Comparison of ENCODE assay signal across 8 cellular contexts in the genomic region with DNA sequence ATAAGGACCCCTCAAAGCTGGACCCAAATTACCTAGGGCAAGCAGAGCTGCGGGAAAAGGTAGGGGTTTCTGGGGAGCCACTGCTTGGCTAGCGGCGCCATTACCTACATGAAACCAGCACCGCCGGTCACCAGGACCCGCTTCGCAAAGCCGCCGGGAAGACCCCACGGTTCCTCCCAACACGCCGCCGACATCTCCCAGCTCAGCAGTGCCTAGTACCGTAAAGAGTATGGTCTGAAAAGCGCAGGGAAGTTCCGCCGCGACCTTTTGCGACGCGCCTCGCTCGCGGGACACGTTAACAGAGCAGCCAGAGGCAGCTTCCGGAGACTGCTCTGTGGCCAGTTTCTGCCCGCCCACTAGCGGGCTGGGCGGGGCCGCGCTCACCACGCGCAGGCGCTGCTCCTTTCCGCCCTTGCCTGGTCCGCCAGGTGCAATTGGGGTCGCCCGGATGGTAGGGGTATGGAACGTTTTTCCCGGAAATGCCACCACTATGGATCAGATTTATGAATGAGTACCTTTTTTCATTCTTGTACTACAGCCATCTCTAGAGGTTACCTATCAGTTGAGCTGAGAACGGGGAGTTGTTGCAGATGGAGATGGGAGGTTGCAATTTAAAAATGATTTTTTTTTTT. TPM values are rescaled to one million over a fixed set of nuclear protein-coding genes. Genes with fewer than 3 reads are reported as not detected.
DNase-seq lines count a peak whose midpoint lies in the region; ATAC-seq and TF ChIP-seq lines count a peak whose summit lies in the region.

A gene with protein sequence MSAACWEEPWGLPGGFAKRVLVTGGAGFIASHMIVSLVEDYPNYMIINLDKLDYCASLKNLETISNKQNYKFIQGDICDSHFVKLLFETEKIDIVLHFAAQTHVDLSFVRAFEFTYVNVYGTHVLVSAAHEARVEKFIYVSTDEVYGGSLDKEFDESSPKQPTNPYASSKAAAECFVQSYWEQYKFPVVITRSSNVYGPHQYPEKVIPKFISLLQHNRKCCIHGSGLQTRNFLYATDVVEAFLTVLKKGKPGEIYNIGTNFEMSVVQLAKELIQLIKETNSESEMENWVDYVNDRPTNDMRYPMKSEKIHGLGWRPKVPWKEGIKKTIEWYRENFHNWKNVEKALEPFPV (minus strand): TSS at position 210 of the 632 bp plus-strand sequence. CDS start 16 bp downstream, at position 194.

- H3K4me1 ChIP-seq in left ventricle myocardium inferior: peaks cover 34% of the 10 kb centered on the region
- peaks cover 19% of the 10 kb centered on the region for H3K4me1 ChIP-seq in upper lobe of right lung

- H3K27ac Mint-ChIP-seq in T-helper 17 cell (peak within 1 kb of the TSS; percentile 97), progenitor cell of endocrine pancreas (peak within 1 kb of the TSS; percentile 94)

- H3K9me3 ChIP-seq in T-helper 17 cell (ENCODE audit: control insufficient read depth, low read length, poor library complexity, severe bottlenecking): no peaks in the 10 kb centered on the region
- no peaks in the 10 kb centered on the region for H3K9me3 ChIP-seq in left ventricle myocardium inferior (replicated peaks)
- H3K9me3 ChIP-seq in upper lobe of right lung: no peaks in the 10 kb centered on the region

- H3K36me3 ChIP-seq in left ventricle myocardium inferior: peaks cover 22% of the 10 kb centered on the region
- H3K36me3 ChIP-seq in upper lobe of right lung: peaks cover 22% of the 10 kb centered on the region

- ATAC-seq in GM18499 (IDR thresholded peaks at IDR 0.05; ENCODE audit: insufficient read depth, unreplicated experiment): peak; percentile 85
- ATAC-seq in HG02938 (IDR thresholded peaks at IDR 0.05; ENCODE audit: unreplicated experiment): peak; percentile 93
- ATAC-seq in T-helper 17 cell: peak; percentile 98
- peak; percentile 100 for ATAC-seq in upper lobe of right lung

- H3K27me3 Mint-ChIP-seq in T-helper 17 cell (no peaks in the 10 kb centered on the region), progenitor cell of endocrine pancreas (no peaks in the 10 kb centered on the region)

- no peaks in the 10 kb centered on the region for H3K27me3 ChIP-seq in left ventricle myocardium inferior (ENCODE audit: low read depth)
- H3K27me3 ChIP-seq in upper lobe of right lung: no peaks in the 10 kb centered on the region

- intact Hi-C loops in left ventricle myocardium inferior (cut with micrococcal nuclease) (no loop called here), upper lobe of right lung (cut with DNase I) (no loop called here)

- peaks cover 12% of the 10 kb centered on the region for H3K9me3 Mint-ChIP-seq in progenitor cell of endocrine pancreas (ENCODE audit: low read depth)

- DNase-seq in NCI-H187 (lab: John Stamatoyannopoulos, UW) (peak; percentile 93 to 98), T-helper 17 cell (peak; percentile 71 to 82 (median 77)), amniotic stem cell (lab: John Stamatoyannopoulos, UW) (peak; percentile 72), left ventricle myocardium inferior (peak; percentile 92), progenitor cell of endocrine pancreas (ENCODE audit: low spot score, unreplicated experiment) (peak; percentile 81), upper lobe of right lung (peak; percentile 96)

- peak within 1 kb of the TSS; percentile 98 for H3K4me3 Mint-ChIP-seq in T-helper 17 cell
- H3K4me3 Mint-ChIP-seq in progenitor cell of endocrine pancreas (ENCODE audit: low read depth): peak within 1 kb of the TSS; percentile 97

- peaks cover 6% of the 10 kb centered on the region for H3K36me3 Mint-ChIP-seq in T-helper 17 cell (ENCODE audit: low read depth)
- H3K36me3 Mint-ChIP-seq in progenitor cell of endocrine pancreas (ENCODE audit: insufficient read depth): peaks cover 9% of the 10 kb centered on the region

- peaks cover 27% of the 10 kb centered on the region for H3K4me1 Mint-ChIP-seq in T-helper 17 cell
- peaks cover 16% of the 10 kb centered on the region for H3K4me1 Mint-ChIP-seq in progenitor cell of endocrine pancreas (ENCODE audit: low read depth)

- H3K4me3 ChIP-seq in left ventricle myocardium inferior: peak within 1 kb of the TSS; percentile 90
- peak within 1 kb of the TSS; percentile 99 for H3K4me3 ChIP-seq in upper lobe of right lung

- H3K27ac ChIP-seq in left ventricle myocardium inferior (replicated peaks): peak within 1 kb of the TSS; percentile 86
- peak within 1 kb of the TSS; percentile 88 for H3K27ac ChIP-seq in upper lobe of right lung

- TF ChIP-seq CTCF in left ventricle myocardium inferior (IDR thresholded peaks at IDR 0.05; ENCODE audit: borderline replicate concordance) (peak; percentile 46), progenitor cell of endocrine pancreas (IDR thresholded peaks at IDR 0.05; ENCODE audit: unreplicated experiment) (no peak), upper lobe of right lung (IDR thresholded peaks at IDR 0.05) (no peak)

RNA-seq across cellular contexts. Expression of the gene that starts here (rescaled TPM):
- 1 to 10 TPM; 5.5 to 5.9 TPM for total RNA-seq in T-helper 17 cell
- total RNA-seq in left ventricle myocardium inferior: 3.7 TPM
- total RNA-seq in progenitor cell of endocrine pancreas: 12.9 and 13.5 TPM in 2 replicates
- total RNA-seq in upper lobe of right lung: 9.4 TPM

Comparison
In these comparisons a context has a peak if more than half of its experiments do, and no peak if none do; other contexts are left out.
1. Peak in every context shown above with its lines: DNase-seq, ATAC-seq, H3K4me3 ChIP-seq and H3K27ac ChIP-seq.